21 cellular contexts compared by ENCODE assay signal in the genomic region with DNA sequence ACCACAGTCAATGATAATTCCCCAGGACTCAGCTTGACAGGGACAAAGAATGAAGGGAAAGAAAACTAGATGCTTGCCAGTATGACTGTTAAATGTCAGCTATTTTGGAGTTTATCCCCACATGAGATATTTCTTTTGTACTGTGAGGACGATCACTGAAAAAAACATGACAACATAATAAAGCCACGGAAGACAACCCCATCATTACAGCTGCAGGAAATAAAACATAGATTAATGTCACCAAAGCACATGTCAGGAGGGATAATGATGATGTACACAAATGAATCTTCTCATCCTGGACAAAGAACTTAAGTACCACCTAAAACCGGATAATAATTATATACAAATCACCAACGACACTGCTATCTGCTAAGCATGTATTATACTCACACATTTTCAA.
A peak's percentile ranks its signal among the peaks of the same experiment; 100 is the strongest.
DNase-seq lines count a peak whose midpoint lies in the region; TF ChIP-seq lines count a peak whose summit lies in the region.
"Had no signal": no experiment of that assay in that cellular context is flagged by ENCODE, and none has a peak within 500 bp of the region (broad histone marks: within the 10 kb centered on the region; RNA-seq: fewer than 3 reads in every experiment).

No MANE protein-coding gene starts in this region.

- H2BK12ac ChIP-seq in neuronal stem cell (ENCODE audit: low read length): no peak overlapping the region

- no peak overlapping the region for H2AK5ac ChIP-seq in neuronal stem cell (ENCODE audit: low read depth, low read length)

- no CpG with 5 or more reads among the region's 4 CpGs for WGBS in neuronal stem cell (ENCODE audit: extremely low coverage in 2 of 2, insufficient read length in 2 of 2, insufficient replicate concordance in 1 of 2), 2 donors
- 64% methylated on average over 4 of the region's 4 CpGs for WGBS in suprapubic skin

- no peak overlapping the region for H2BK5ac ChIP-seq in neuronal stem cell (ENCODE audit: low read length)

- H4K91ac ChIP-seq in neuronal stem cell (ENCODE audit: low read depth, low read length, poor library complexity): no peak overlapping the region

- H3K9me3 ChIP-seq in neuronal stem cell (replicated peaks in 1 of 2; ENCODE audit: control insufficient read depth in 2 of 2, insufficient read depth in 1 of 2, low read depth in 1 of 2, low read length in 2 of 2) (peaks cover 0 to 2% of the 10 kb centered on the region in 2 donors), suprapubic skin (no peaks in the 10 kb centered on the region)
- H3K9me3 ChIP-seq: BE2C, MG63, Peyer's patch, SJCRH30 had no signal

- DNase-seq in NCI-H1417 (lab: John Stamatoyannopoulos, UW): peak in 2 of 3 experiments; percentile 69 to 95
- peak; percentile 70 for DNase-seq in NCI-H2081 treated with DMSO at 0.1 percent for 48 hours (lab: John Stamatoyannopoulos, UW)
- DNase-seq in NCI-H748 (lab: John Stamatoyannopoulos, UW; ENCODE audit: unreplicated experiment): peak; percentile 85
- DNase-seq in neuronal stem cell (ENCODE audit: low spot score): no peak
- no peak for DNase-seq in activated CD4-positive, CD25-positive, alpha-beta regulatory T cell treated with anti-CD3 and anti-CD28 coated beads, Interleukin-2, amount 50 U/mL, for 72 hours
- no peak for DNase-seq in effector CD4-positive, alpha-beta T cell
- DNase-seq in suprapubic skin (ENCODE audit: low spot score in 2 of 2): no peak
- DNase-seq: BE2C; DND-41; GM23248; H9; MG63; NCI-H1694; NCI-H526; NK-92 treated with Interleukin-12 subunit alpha and Interleukin-12 subunit beta, amount 100 ng/mL, for 24 hours; Peyer's patch; SJCRH30; T-cell had no signal

- H3K14ac ChIP-seq in neuronal stem cell (ENCODE audit: low read length): no peak overlapping the region

- TF ChIP-seq POLR2A in suprapubic skin (IDR thresholded peaks at IDR 0.05): no peak

- H3K36me3 ChIP-seq in neuronal stem cell (replicated peaks in 1 of 2; ENCODE audit: control insufficient read depth in 2 of 2, insufficient read depth in 2 of 2, low read length in 2 of 2): no peaks in the 10 kb centered on the region
- no peaks in the 10 kb centered on the region for H3K36me3 ChIP-seq in suprapubic skin
- H3K36me3 ChIP-seq: BE2C, MG63, Peyer's patch, SJCRH30 had no signal

- H3K23ac ChIP-seq in neuronal stem cell (ENCODE audit: low read depth, low read length, poor library complexity): no peak overlapping the region

- H2BK120ac ChIP-seq in neuronal stem cell (ENCODE audit: low read depth, low read length): no peak overlapping the region

- no peak overlapping the region for H2BK15ac ChIP-seq in neuronal stem cell (ENCODE audit: low read length)

- H3K27me3 ChIP-seq in neuronal stem cell (ENCODE audit: control insufficient read depth in 3 of 3, insufficient read depth in 3 of 3, low read depth in 1 of 3, low read length in 3 of 3) (no peaks in the 10 kb centered on the region), suprapubic skin (no peaks in the 10 kb centered on the region)
- H3K27me3 ChIP-seq: BE2C, Peyer's patch, SJCRH30 had no signal

- TF ChIP-seq EP300 in suprapubic skin (IDR thresholded peaks at IDR 0.05): no peak

- peak overlapping the region; percentile 21 for H2AFZ ChIP-seq in neuronal stem cell (ENCODE audit: low read length)
- H2AFZ ChIP-seq: GM23248 had no signal

- no peak overlapping the region for H3K4me2 ChIP-seq in neuronal stem cell (ENCODE audit: insufficient read depth, low read length, poor library complexity, severe bottlenecking)
- H3K4me2 ChIP-seq: A549 had no signal

- H3K27ac ChIP-seq in neuronal stem cell (replicated peaks; ENCODE audit: low read length) (no peak overlapping the region), suprapubic skin (no peak overlapping the region)
- H3K27ac ChIP-seq: A549, GM23248, HL-60, Peyer's patch, SJCRH30 had no signal

- no peaks in the 10 kb centered on the region for H3K79me1 ChIP-seq in neuronal stem cell (ENCODE audit: low read depth, low read length)

- H3K9ac ChIP-seq in neuronal stem cell (ENCODE audit: low read depth, low read length, poor library complexity): no peak overlapping the region
- H3K9ac ChIP-seq: GM23248 had no signal

- no peak overlapping the region for H3K18ac ChIP-seq in neuronal stem cell (ENCODE audit: low read length)

- H4K8ac ChIP-seq in neuronal stem cell (ENCODE audit: low read depth, low read length): no peak overlapping the region

- H3K4ac ChIP-seq in neuronal stem cell (ENCODE audit: low read length): no peak overlapping the region

- peaks cover 0 to 7% of the 10 kb centered on the region in 2 donors for H3K4me1 ChIP-seq in neuronal stem cell (ENCODE audit: control insufficient read depth in 2 of 2, insufficient read depth in 1 of 2, low read depth in 1 of 2, low read length in 2 of 2)
- no peaks in the 10 kb centered on the region for H3K4me1 ChIP-seq in suprapubic skin
- H3K4me1 ChIP-seq: BE2C, Peyer's patch, SJCRH30 had no signal

- H3K4me3 ChIP-seq in neuronal stem cell (ENCODE audit: low read length in 2 of 2): no peak overlapping the region
- H3K4me3 ChIP-seq in suprapubic skin: no peak overlapping the region
- H3K4me3 ChIP-seq: A549, GM23248, K562, MG63, Peyer's patch, SJCRH30 had no signal

- TF ChIP-seq CTCF in suprapubic skin (IDR thresholded peaks at IDR 0.05): no peak

Comparison
In these comparisons a context has a peak if more than half of its experiments do, and no peak if none do; other contexts are left out.
1. DNase-seq: peak in NCI-H1417 (2 of 3), NCI-H2081 treated with DMSO at 0.1 percent for 48 hours (single experiment) and NCI-H748 (single experiment); none in neuronal stem cell (single experiment), activated CD4-positive, CD25-positive, alpha-beta regulatory T cell treated with anti-CD3 and anti-CD28 coated beads, Interleukin-2, amount 50 U/mL, for 72 hours (single experiment), effector CD4-positive, alpha-beta T cell (single experiment) and suprapubic skin (0 of 2).